Comparison of ENCODE assay signal across 14 cellular contexts in the genomic region with DNA sequence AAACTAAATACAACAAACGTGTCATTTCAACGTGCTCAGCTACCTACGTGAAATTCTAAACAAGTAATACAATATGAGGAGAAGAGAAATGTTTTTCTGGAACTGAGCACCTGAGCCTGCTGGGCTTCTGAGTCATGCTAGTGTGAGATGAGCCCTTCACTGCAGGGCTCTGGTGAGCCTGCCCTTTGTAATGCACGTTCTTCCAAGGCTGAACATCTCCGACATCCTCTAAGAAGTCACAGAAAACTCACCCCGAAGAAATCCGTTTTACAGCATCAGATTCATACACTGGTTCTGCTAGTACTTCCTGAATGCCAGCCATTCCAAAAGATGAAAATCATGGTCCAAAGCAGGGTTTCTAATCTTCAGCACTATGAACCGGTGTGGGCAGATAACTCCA.
"Had no signal": no experiment of that assay in that cellular context is flagged by ENCODE, and none has a peak within 500 bp of the region (broad histone marks: within the 10 kb centered on the region; RNA-seq: fewer than 3 reads in every experiment).

No MANE protein-coding gene starts in this region.

- DNase-seq: activated gamma-delta T cell treated with Interleukin-2 at 50 U/mL for 16 hours; activated T-cell treated with anti-CD3 and anti-CD28 coated beads, Interleukin-2, amount 50 U/mL, for 1 hour; ovary; spleen; stimulated activated CD4-positive, alpha-beta T cell treated with anti-CD3 and anti-CD28 coated beads, Interleukin-4, amount 100 ng/mL, for 1 hour; stimulated activated naive CD4-positive, alpha-beta T cell treated with Interleukin-2 at 50 U/mL for 16 hours; T-helper 1 cell; T-helper 9 cell; upper lobe of right lung had no signal

- H3K27me3 ChIP-seq: ascending aorta, neutrophil, ovary, upper lobe of right lung had no signal

- H3K9me3 ChIP-seq: ascending aorta, breast epithelium, neutrophil, ovary, prostate gland, spleen, thoracic aorta, upper lobe of right lung had no signal

- H3K36me3 ChIP-seq: ascending aorta, breast epithelium, neutrophil, ovary, prostate gland, spleen, thoracic aorta, upper lobe of right lung had no signal

- H3K27ac ChIP-seq: ascending aorta, breast epithelium, neutrophil, ovary, prostate gland, spleen, thoracic aorta, upper lobe of right lung had no signal

- H3K4me3 ChIP-seq: ascending aorta, breast epithelium, ovary, prostate gland, spleen, thoracic aorta, upper lobe of right lung had no signal

- H3K4me1 ChIP-seq: breast epithelium, prostate gland, spleen, upper lobe of right lung had no signal
